Comparison of ENCODE assay signal across 8 cellular contexts in genomic region chr20:1509237-1509636, GRCh38. TPM values are rescaled to one million over a fixed set of nuclear protein-coding genes. Genes with fewer than 3 reads are reported as not detected.
DNase-seq lines count a peak whose midpoint lies in the region; ATAC-seq and TF ChIP-seq lines count a peak whose summit lies in the region.

No MANE protein-coding gene starts in this region.

- no peak overlapping the region for H2BK15ac ChIP-seq in H9 (ENCODE audit: low read depth, low read length)

- H3K79me2 ChIP-seq in H9 (ENCODE audit: insufficient read depth, low read length), result no peaks in the 10 kb centered on the region

- H3K56ac ChIP-seq in H9 (ENCODE audit: insufficient read length, low read depth, low read length), result no peak overlapping the region

- ATAC-seq in T-cell (replicated peaks in 1 of 4) (peak; percentile 71 to 78 (median 73)), GM18907 (IDR thresholded peaks at IDR 0.05; ENCODE audit: unreplicated experiment) (no peak)

- TF ChIP-seq CTCF in BE2C (IDR thresholded peaks at IDR 0.05; ENCODE audit: low read depth, low read length), result peak; percentile 39
- TF ChIP-seq CTCF in H9 (conservative IDR thresholded peaks at IDR 0.05), result peak; percentile 59
- no peak for TF ChIP-seq CTCF in uterus (IDR thresholded peaks at IDR 0.05)

- no peak overlapping the region for H3K18ac ChIP-seq in H9 (ENCODE audit: insufficient read length, low read depth, low read length)

- H3K4me2 ChIP-seq in H9 (ENCODE audit: insufficient read depth, insufficient read length, low read length), result no peak overlapping the region

- no CpG with 5 or more reads among the region's 9 CpGs for WGBS in H9 (ENCODE audit: extremely low coverage, insufficient read length, low lambda C conversion rate)

- H3K14ac ChIP-seq in H9 (ENCODE audit: insufficient read depth, low read length), result no peak overlapping the region

- H3K4me3 ChIP-seq in BE2C (ENCODE audit: low read depth, low read length) (no peak overlapping the region), uterus (no peak overlapping the region)

- POLR2A ChIA-PET in T-cell (lab: Charles Lee), result no interaction called here

- no peaks in the 10 kb centered on the region for H3K9me3 ChIP-seq in BE2C
- no peaks in the 10 kb centered on the region for H3K9me3 ChIP-seq in H9 (ENCODE audit: control insufficient read depth, low read depth, low read length)
- no peaks in the 10 kb centered on the region for H3K9me3 ChIP-seq in uterus

- H3K9me3 Mint-ChIP-seq in H9, result no peaks in the 10 kb centered on the region; a peak in 1 of 5 replicates
- peaks cover 4 to 5% (median 5%) of the 10 kb centered on the region in 3 donors for H3K9me3 Mint-ChIP-seq in T-cell

- peak; percentile 16 for DNase-seq in BE2C
- no peak for DNase-seq in H9
- peak in 24 of 34 experiments; percentile 10 to 48 (median 22) for DNase-seq in T-cell
- DNase-seq in fibroblast of gingiva (ENCODE audit: low read depth), result peak; percentile 25
- peak; percentile 29 for DNase-seq in stimulated activated CD4-positive, alpha-beta T cell treated with anti-CD3 and anti-CD28 coated beads, Interleukin-4, amount 100 ng/mL, for 1 hour
- DNase-seq in NCI-H187 (lab: John Stamatoyannopoulos, UW), result no peak
- no peak for DNase-seq in uterus

- H2BK5ac ChIP-seq in H9 (ENCODE audit: insufficient read length, low read length), result no peak overlapping the region

- no peaks in the 10 kb centered on the region for H3K4me1 ChIP-seq in BE2C
- H3K4me1 ChIP-seq in H9 (ENCODE audit: insufficient read depth, low read length), result no peaks in the 10 kb centered on the region
- no peaks in the 10 kb centered on the region for H3K4me1 ChIP-seq in uterus

- H4K20me1 ChIP-seq in H9 (ENCODE audit: control insufficient read depth, insufficient read depth, insufficient read length), result no peaks in the 10 kb centered on the region

- H3K4me3 Mint-ChIP-seq in H9, result no peak overlapping the region
- no peak overlapping the region for H3K4me3 Mint-ChIP-seq in T-cell

- no peak overlapping the region for H4K91ac ChIP-seq in H9 (ENCODE audit: insufficient read length, low read depth, low read length)

- no peaks in the 10 kb centered on the region for H3K27me3 ChIP-seq in BE2C
- no peaks in the 10 kb centered on the region for H3K27me3 ChIP-seq in H9 (ENCODE audit: insufficient read depth, low read length)
- no peaks in the 10 kb centered on the region for H3K27me3 ChIP-seq in uterus

- no peaks in the 10 kb centered on the region for H3K23me2 ChIP-seq in H9 (ENCODE audit: insufficient read length, low read depth, low read length, poor library complexity, severe bottlenecking)

- H2AFZ ChIP-seq in H9 (ENCODE audit: low read length), result no peak overlapping the region

- no peak overlapping the region for H3K23ac ChIP-seq in H9 (ENCODE audit: insufficient read length, low read depth, low read length)

- H3K36me3 ChIP-seq in BE2C (no peaks in the 10 kb centered on the region), uterus (no peaks in the 10 kb centered on the region)

- H2BK20ac ChIP-seq in H9 (ENCODE audit: low read depth, low read length, poor library complexity, severe bottlenecking), result no peak overlapping the region

- H3K27ac ChIP-seq in H9 (ENCODE audit: insufficient read length, low read depth, low read length) (no peak overlapping the region), uterus (no peak overlapping the region)

- no peak overlapping the region for H3K4ac ChIP-seq in H9 (ENCODE audit: low read depth, low read length)

- H3T11ph ChIP-seq in H9 (ENCODE audit: low read length), result no peak overlapping the region

- CTCF ChIA-PET in T-cell (lab: Charles Lee), result interaction anchor here (1.4 to 2.8 kb wide), 4 partner anchors 225 to 268 kb away, joined by 4 to 15 read pairs (median 6); no protein-coding TSS in a partner anchor

- H3K27ac Mint-ChIP-seq in H9 (no peak overlapping the region), T-cell (no peak overlapping the region)

- H3K79me1 ChIP-seq in H9 (ENCODE audit: insufficient read depth, low read depth, low read length, poor library complexity, severe bottlenecking), result no peaks in the 10 kb centered on the region

- no peak for TF ChIP-seq POLR2A in uterus (IDR thresholded peaks at IDR 0.05)

- H3K9ac ChIP-seq in H9 (ENCODE audit: extremely low read depth, insufficient read length, low read length), result no peak overlapping the region

- H3K36me3 Mint-ChIP-seq in H9 (ENCODE audit: insufficient read depth in 1 of 3, low read depth in 3 of 3), result no peaks in the 10 kb centered on the region
- no peaks in the 10 kb centered on the region for H3K36me3 Mint-ChIP-seq in T-cell

- H3K4me1 Mint-ChIP-seq in H9 (peaks cover 8 to 12% of the 10 kb centered on the region in 2 experiments), T-cell (peaks cover 0 to 6% (median 3%) of the 10 kb centered on the region in 3 donors)

- H2BK120ac ChIP-seq in H9 (ENCODE audit: low read depth, low read length, poor library complexity, severe bottlenecking), result no peak overlapping the region

- H2AK5ac ChIP-seq in H9 (ENCODE audit: insufficient read length, low read length), result no peak overlapping the region

- H4K8ac ChIP-seq in H9 (replicated peaks; ENCODE audit: insufficient read length, low read depth, low read length), result no peak overlapping the region

- H4K5ac ChIP-seq in H9 (ENCODE audit: insufficient read length, low read depth, low read length), result no peak overlapping the region

- peaks cover 28% of the 10 kb centered on the region for H3K27me3 Mint-ChIP-seq in H9 (ENCODE audit: low read depth)
- peaks cover 6 to 10% of the 10 kb centered on the region in 2 donors for H3K27me3 Mint-ChIP-seq in T-cell

- H2BK12ac ChIP-seq in H9 (ENCODE audit: insufficient read length, low read depth, low read length), result no peak overlapping the region

- intact Hi-C loops in uterus (cut with DNase I; ENCODE audit: low total_unique reads), result no loop called here

RNA-seq across cellular contexts. Expression of gene SIRPB2, which starts 18.0 kb away (rescaled TPM):
- not detected for polyA plus RNA-seq in BE2C (2012; ENCODE audit: insufficient read depth, insufficient read length, low read depth)
- total RNA-seq in H9 (2021) (not detected in 2 replicates), T-cell (under 1 TPM in 2 of 5 donors, not detected in 3; 0.09 to 0.58 TPM), uterus (1 to 10 TPM in 2 of 4 donors, under 1 TPM in 1, not detected in 1; under 0.01 to 2.9 (median 1.7) TPM)

RNA-seq across cellular contexts. Expression of gene NSFL1C, which starts 42.6 kb away (rescaled TPM):
- polyA plus RNA-seq in BE2C (2012; ENCODE audit: insufficient read depth, insufficient read length, low read depth), result 75.5 TPM
- 81.8 and 85.4 TPM in 2 replicates for total RNA-seq in H9 (2021)
- total RNA-seq in T-cell, result 10 to 100 TPM; 56.7 to 68.7 (median 65.8) TPM
- 10 to 100 TPM; 18.7 to 67.8 (median 35.8) TPM for total RNA-seq in uterus

RNA-seq across cellular contexts. Expression of gene SIRPD, which starts 48.3 kb away (rescaled TPM):
- polyA plus RNA-seq in BE2C (2012; ENCODE audit: insufficient read depth, insufficient read length, low read depth), result not detected
- total RNA-seq in H9 (2021), result not detected in 2 replicates
- under 1 TPM in 3 of 5 donors, not detected in 2; 0.19 to 0.25 (median 0.23) TPM for total RNA-seq in T-cell
- not detected for total RNA-seq in uterus

Comparison
In these comparisons a context has a peak if more than half of its experiments do, and no peak if none do; other contexts are left out.
1. DNase-seq: peak in BE2C (single experiment), T-cell (24 of 34), fibroblast of gingiva (single experiment) and stimulated activated CD4-positive, alpha-beta T cell treated with anti-CD3 and anti-CD28 coated beads, Interleukin-4, amount 100 ng/mL, for 1 hour (single experiment); none in H9 (single experiment), NCI-H187 (0 of 2) and uterus (0 of 2).
2. CTCF ChIP-seq: peak in BE2C (single experiment) and H9 (single experiment); none in uterus (0 of 4).